In genomic region chr20:1324598-1325172, GRCh38 we compare ENCODE assay signal across 8 cellular contexts. TPM values are rescaled to one million over a fixed set of nuclear protein-coding genes. Genes with fewer than 3 reads are reported as not detected.
DNase-seq lines count a peak whose midpoint lies in the region; ATAC-seq and TF ChIP-seq lines count a peak whose summit lies in the region.

No MANE protein-coding gene starts in this region.

- H3K79me2 ChIP-seq in GM23248 (ENCODE audit: insufficient read depth) (peaks cover 30% of the 10 kb centered on the region), trophoblast cell (ENCODE audit: control insufficient read depth, insufficient read depth, low read length, poor library complexity) (peaks cover 7% of the 10 kb centered on the region)

- H2BK12ac ChIP-seq in trophoblast cell (ENCODE audit: low read length) = no peak overlapping the region

- peak overlapping the region; percentile 26 for H3K18ac ChIP-seq in trophoblast cell (ENCODE audit: low read length)

- H3K4me3 ChIP-seq in GM23248 (peak overlapping the region; percentile 95), trophoblast cell (ENCODE audit: low read depth, low read length) (peak overlapping the region; percentile 62)

- DNase-seq in GM23248 (peak; percentile 92), RKO (ENCODE audit: low spot score) (peak; percentile 78), erythroblast (lab: John Stamatoyannopoulos, UW) (peak; percentile 33 to 75), trophoblast cell (peak; percentile 17 to 36), NCI-H1417 (lab: John Stamatoyannopoulos, UW) (no peak), COLO668 (lab: John Stamatoyannopoulos, UW; ENCODE audit: unreplicated experiment) (no peak)
- no peak for DNase-seq in activated naive CD4-positive, alpha-beta T cell treated with anti-CD3 and anti-CD28 coated beads for 36 hours

- H2AFZ ChIP-seq in GM23248 (peak overlapping the region; percentile 71), trophoblast cell (ENCODE audit: insufficient read depth, low read length, poor library complexity) (no peak overlapping the region)

- no peak overlapping the region for H3K23ac ChIP-seq in trophoblast cell (ENCODE audit: low read length)

- no peaks in the 10 kb centered on the region for H3K36me3 ChIP-seq in GM23248 (ENCODE audit: low read depth)
- H3K36me3 ChIP-seq in trophoblast cell (ENCODE audit: control insufficient read depth in 1 of 2, insufficient read depth in 2 of 2, low read length in 2 of 2) = no peaks in the 10 kb centered on the region

- H3K4me1 ChIP-seq in GM23248 (ENCODE audit: insufficient read depth) (peaks cover 54% of the 10 kb centered on the region), trophoblast cell (ENCODE audit: control insufficient read depth in 1 of 2, insufficient read depth in 2 of 2, low read length in 2 of 2) (peaks cover 13% of the 10 kb centered on the region in 2 experiments)

- no peak overlapping the region for H3K4ac ChIP-seq in trophoblast cell (ENCODE audit: low read depth, low read length)

- no peak overlapping the region for H2AK5ac ChIP-seq in trophoblast cell (ENCODE audit: low read length)

- no peaks in the 10 kb centered on the region for H3K27me3 Mint-ChIP-seq in activated naive CD4-positive, alpha-beta T cell treated with anti-CD3 and anti-CD28 coated beads for 36 hours (ENCODE audit: low read depth)

- H3K36me3 Mint-ChIP-seq in activated naive CD4-positive, alpha-beta T cell treated with anti-CD3 and anti-CD28 coated beads for 36 hours (ENCODE audit: low read depth) = no peaks in the 10 kb centered on the region

- peak overlapping the region; percentile 75 for H4K8ac ChIP-seq in trophoblast cell (ENCODE audit: low read depth, low read length)

- H2BK5ac ChIP-seq in trophoblast cell (ENCODE audit: low read depth, low read length, poor library complexity) = no peak overlapping the region

- H3K9me3 Mint-ChIP-seq in activated naive CD4-positive, alpha-beta T cell treated with anti-CD3 and anti-CD28 coated beads for 36 hours = no peaks in the 10 kb centered on the region

- H3K9me3 ChIP-seq in GM23248 (ENCODE audit: low read depth) (no peaks in the 10 kb centered on the region), trophoblast cell (ENCODE audit: insufficient read depth, low read depth, low read length) (no peaks in the 10 kb centered on the region)

- H3K4me1 Mint-ChIP-seq in activated naive CD4-positive, alpha-beta T cell treated with anti-CD3 and anti-CD28 coated beads for 36 hours (ENCODE audit: low read depth) = peaks cover 21% of the 10 kb centered on the region

- H4K20me1 ChIP-seq in GM23248 (ENCODE audit: insufficient read depth) = no peaks in the 10 kb centered on the region

- H3K4me3 Mint-ChIP-seq in activated naive CD4-positive, alpha-beta T cell treated with anti-CD3 and anti-CD28 coated beads for 36 hours = no peak overlapping the region

- no peak overlapping the region for H3K27ac Mint-ChIP-seq in activated naive CD4-positive, alpha-beta T cell treated with anti-CD3 and anti-CD28 coated beads for 36 hours

- H3F3A ChIP-seq in GM23248 (ENCODE audit: insufficient read depth) = peaks cover 63% of the 10 kb centered on the region

- no peak for ATAC-seq in HG02884 (IDR thresholded peaks at IDR 0.05; ENCODE audit: unreplicated experiment)

- WGBS in GM23248 (ENCODE audit: low coverage in 1 of 2, low lambda C conversion rate in 2 of 2, missing lambda C conversion rate in 2 of 2), 2 experiments = 13 to 16% methylated on average over 15 of the region's 15 CpGs
- whole genome bisulfite sequencing in trophoblast cell (ENCODE audit: extremely low coverage, insufficient coverage, insufficient read length) = no CpG with 5 or more reads among the region's 15 CpGs

- in situ Hi-C loops in GM23248 (cut with MboI) = no loop called here

- intact Hi-C loops in activated naive CD4-positive, alpha-beta T cell treated with anti-CD3 and anti-CD28 coated beads for 36 hours (cut with micrococcal nuclease) = loop anchor here (1.0 kb wide), 9 partner anchors 34 to 301 kb away; partner anchors contain the start of genes FKBP1A, NSFL1C and RAD21L1

- H4K12ac ChIP-seq in trophoblast cell (ENCODE audit: low read depth, low read length) = no peak overlapping the region

- peak overlapping the region; percentile 100 for H3K9ac ChIP-seq in GM23248
- no peak overlapping the region for H3K9ac ChIP-seq in trophoblast cell (ENCODE audit: low read length)

- peaks cover 10% of the 10 kb centered on the region for H3K79me1 ChIP-seq in trophoblast cell (ENCODE audit: low read length)

- TF ChIP-seq POLR2A in erythroblast (IDR thresholded peaks at IDR 0.05; ENCODE audit: low read length) = no peak

- H4K91ac ChIP-seq in trophoblast cell (ENCODE audit: low read depth, low read length) = peak overlapping the region; percentile 20

- H3K27me3 ChIP-seq in GM23248 (replicated peaks; ENCODE audit: insufficient read depth) (no peaks in the 10 kb centered on the region), trophoblast cell (ENCODE audit: insufficient read depth, low read length) (no peaks in the 10 kb centered on the region)

- no peak overlapping the region for H2BK120ac ChIP-seq in trophoblast cell (ENCODE audit: insufficient read depth, low read length, poor library complexity)

- no peak overlapping the region for H3K14ac ChIP-seq in trophoblast cell (ENCODE audit: low read length)

- no peaks in the 10 kb centered on the region for H3K9me2 ChIP-seq in GM23248 (ENCODE audit: insufficient read depth)

- H3K27ac ChIP-seq in GM23248 (peak overlapping the region; percentile 100), trophoblast cell (ENCODE audit: low read depth, low read length) (no peak overlapping the region)

- peak overlapping the region; percentile 92 for H3K4me2 ChIP-seq in GM23248 (ENCODE audit: unreplicated experiment)
- H3K4me2 ChIP-seq in trophoblast cell (ENCODE audit: low read length) = peak overlapping the region; percentile 67

- CTCF ChIA-PET in activated naive CD4-positive, alpha-beta T cell treated with anti-CD3 and anti-CD28 coated beads for 36 hours (lab: Charles Lee) = interaction anchor here (0.6 to 1.8 kb wide), 2 partner anchors 12 to 111 kb away, joined by 3 to 6 read pairs; no protein-coding TSS in a partner anchor

RNA-seq across cellular contexts. Expression of gene SDCBP2, which starts 4.3 kb away (rescaled TPM):
- 4.9 and 5.5 TPM in 2 replicates for total RNA-seq in GM23248 (2014; rRNA removed; shearing (Covaris generic))
- polyA plus RNA-seq in GM23248 (2016; fragmentation: Nextera tagmentation; extraction: Ambion mirVana) = 4.1 and 4.2 TPM in 2 replicates
- 1.6 and 1.8 TPM in 2 replicates for polyA plus RNA-seq in trophoblast cell (2013)
- 1 to 10 TPM; 5.5 to 5.8 TPM for total RNA-seq in activated naive CD4-positive, alpha-beta T cell treated with anti-CD3 and anti-CD28 coated beads for 36 hours

RNA-seq across cellular contexts. Expression of gene SNPH, which starts 58.6 kb away (rescaled TPM):
- 11.2 and 12.9 TPM in 2 replicates for total RNA-seq in GM23248 (2014; rRNA removed; shearing (Covaris generic))
- 5.7 and 5.9 TPM in 2 replicates for polyA plus RNA-seq in GM23248 (2016; fragmentation: Nextera tagmentation; extraction: Ambion mirVana)
- polyA plus RNA-seq in trophoblast cell (2013) = 0.32 and 0.42 TPM in 2 replicates
- total RNA-seq in activated naive CD4-positive, alpha-beta T cell treated with anti-CD3 and anti-CD28 coated beads for 36 hours = 1 to 10 TPM; 6.7 to 7.3 TPM

Comparison
In these comparisons a context has a peak if more than half of its experiments do, and no peak if none do; other contexts are left out.
1. DNase-seq: peak in GM23248 (single experiment), RKO (single experiment), erythroblast (2 of 2) and trophoblast cell (2 of 2); none in NCI-H1417 (0 of 3), COLO668 (single experiment) and activated naive CD4-positive, alpha-beta T cell treated with anti-CD3 and anti-CD28 coated beads for 36 hours (single experiment).